13 cellular contexts compared by ENCODE assay signal in genomic region chr6:18216411-18216810, GRCh38. TPM values are rescaled to one million over a fixed set of nuclear protein-coding genes. Genes with fewer than 3 reads are reported as not detected.
DNase-seq lines count a peak whose midpoint lies in the region; ATAC-seq and TF ChIP-seq lines count a peak whose summit lies in the region.
"Had no signal": no experiment of that assay in that cellular context is flagged by ENCODE, and none has a peak within 500 bp of the region (broad histone marks: within the 10 kb centered on the region; RNA-seq: fewer than 3 reads in every experiment).

No MANE protein-coding gene starts in this region.

- H3K36me3 ChIP-seq in BLaER1: peaks cover 60% of the 10 kb centered on the region

- no peaks in the 10 kb centered on the region for H3K27me3 ChIP-seq in BLaER1
- H3K27me3 ChIP-seq: heart right ventricle, spleen had no signal

- peak; percentile 74 for DNase-seq in astrocyte of the cerebellum (ENCODE audit: low read depth)
- peak; percentile 78 for DNase-seq in myocyte (ENCODE audit: low read depth)
- DNase-seq in HEK293T (ENCODE audit: extremely low spot score): no peak
- DNase-seq in superior temporal gyrus (ENCODE audit: extremely low spot score): no peak
- no peak for DNase-seq in activated naive CD8-positive, alpha-beta T cell treated with anti-CD3 and anti-CD28 coated beads, Interleukin-2, amount 50 U/mL, for 24 hours
- DNase-seq: heart right ventricle; NCI-H345; spleen; stimulated activated CD8-positive, alpha-beta memory T cell treated with anti-CD3 and anti-CD28 coated beads, Interleukin-4, amount 100 ng/mL, for 48 hours had no signal

- no peaks in the 10 kb centered on the region for H3K9me3 Mint-ChIP-seq in activated naive CD8-positive, alpha-beta T cell treated with anti-CD3 and anti-CD28 coated beads, Interleukin-2, amount 50 U/mL, for 24 hours
- H3K9me3 Mint-ChIP-seq: activated T-helper 1 cell treated with anti-CD3 and anti-CD28 coated beads, Interleukin-12 subunit alpha, Interleukin-12 subunit beta, Interleukin-2, Interleukin-4 antibody, amounts not matched to agents 30 ng/mL and 10 ng/mL and 1 ng/mL, durations not matched to agents 14 hours and 24 hours and 36 hours had no signal

- POLR2A ChIA-PET in HEK293T (lab: Yijun Ruan, JAX): no interaction called here

- in situ Hi-C loops in astrocyte of the cerebellum (cut with HindIII; ENCODE audit: low sequenced_read_pairs): no loop called here

- H3K4me2 ChIP-seq in BLaER1: peak overlapping the region; percentile 88

- H3K9ac ChIP-seq in BLaER1: peak overlapping the region; percentile 49; the same call in 1 of the 2 replicates

- H3K4me3 ChIP-seq in BLaER1 (peak overlapping the region; percentile 44; the same call in 1 of the 2 replicates), astrocyte of the cerebellum (ENCODE audit: low read depth, low read length) (no peak overlapping the region)
- H3K4me3 ChIP-seq: heart right ventricle, spleen had no signal

- H3K4me3 Mint-ChIP-seq in activated naive CD8-positive, alpha-beta T cell treated with anti-CD3 and anti-CD28 coated beads, Interleukin-2, amount 50 U/mL, for 24 hours: no peak overlapping the region
- H3K4me3 Mint-ChIP-seq: activated T-helper 1 cell treated with anti-CD3 and anti-CD28 coated beads, Interleukin-12 subunit alpha, Interleukin-12 subunit beta, Interleukin-2, Interleukin-4 antibody, amounts not matched to agents 30 ng/mL and 10 ng/mL and 1 ng/mL, durations not matched to agents 14 hours and 24 hours and 36 hours had no signal

- H3K27me3 Mint-ChIP-seq in activated naive CD8-positive, alpha-beta T cell treated with anti-CD3 and anti-CD28 coated beads, Interleukin-2, amount 50 U/mL, for 24 hours: no peaks in the 10 kb centered on the region

- H4K20me1 ChIP-seq in BLaER1: no peaks in the 10 kb centered on the region

- H3K27ac Mint-ChIP-seq in activated naive CD8-positive, alpha-beta T cell treated with anti-CD3 and anti-CD28 coated beads, Interleukin-2, amount 50 U/mL, for 24 hours: no peak overlapping the region
- H3K27ac Mint-ChIP-seq: activated T-helper 1 cell treated with anti-CD3 and anti-CD28 coated beads, Interleukin-12 subunit alpha, Interleukin-12 subunit beta, Interleukin-2, Interleukin-4 antibody, amounts not matched to agents 30 ng/mL and 10 ng/mL and 1 ng/mL, durations not matched to agents 14 hours and 24 hours and 36 hours had no signal

- H3K4me1 ChIP-seq in BLaER1: peaks cover 41% of the 10 kb centered on the region

- TF ChIP-seq CTCF in astrocyte of the cerebellum (IDR thresholded peaks at IDR 0.05; ENCODE audit: low read depth, low read length, missing control alignments): no peak

- CTCF ChIA-PET in HEK293T (lab: Yijun Ruan, JAX): no interaction called here

- peaks cover 16% of the 10 kb centered on the region for H3K4me1 Mint-ChIP-seq in activated naive CD8-positive, alpha-beta T cell treated with anti-CD3 and anti-CD28 coated beads, Interleukin-2, amount 50 U/mL, for 24 hours

- H3K36me3 Mint-ChIP-seq in activated naive CD8-positive, alpha-beta T cell treated with anti-CD3 and anti-CD28 coated beads, Interleukin-2, amount 50 U/mL, for 24 hours (ENCODE audit: low read depth): peaks cover 39% of the 10 kb centered on the region

- peak; percentile 36 for ATAC-seq in HG03442 (IDR thresholded peaks at IDR 0.05; ENCODE audit: unreplicated experiment)
- no peak for ATAC-seq in HG02840 (IDR thresholded peaks at IDR 0.05; ENCODE audit: low FRiP score, unreplicated experiment)
- no peak for ATAC-seq in activated naive CD8-positive, alpha-beta T cell treated with anti-CD3 and anti-CD28 coated beads, Interleukin-2, amount 50 U/mL, for 24 hours
- ATAC-seq: heart right ventricle had no signal

- 0 out of 2 replicates have a peak, but pooled peaks cover 9% of the 10 kb centered on the region for H3K9me3 ChIP-seq in BLaER1
- H3K9me3 ChIP-seq: heart right ventricle, spleen had no signal

- H3K27ac ChIP-seq in BLaER1: peak overlapping the region; percentile 63
- H3K27ac ChIP-seq: heart right ventricle had no signal

TF ChIP-seq in HEK293T, 16 proteins besides CTCF, POLR2A, EP300 and RAD21:
- TF ChIP-seq FOXM1 (IDR thresholded peaks at IDR 0.05; ENCODE audit: borderline replicate concordance) (no peak), LEF1 (IDR thresholded peaks at IDR 0.05; ENCODE audit: borderline replicate concordance) (no peak), NFRKB (IDR thresholded peaks at IDR 0.05) (no peak), ZNF384 (IDR thresholded peaks at IDR 0.05) (no peak), PKNOX1 (IDR thresholded peaks at IDR 0.05) (no peak), CTBP1 (IDR thresholded peaks at IDR 0.05; ENCODE audit: borderline replicate concordance) (no peak), ARNT (IDR thresholded peaks at IDR 0.05) (no peak)

RNA-seq across cellular contexts. Expression of gene DEK, which starts 47.9 kb away (rescaled TPM):
- 90.8 and 136 TPM in 2 replicates for total RNA-seq in myocyte
- polyA plus RNA-seq in myocyte (2012): 38.9 TPM

Comparison
In these comparisons a context has a peak if more than half of its experiments do, and no peak if none do; other contexts are left out.
1. DNase-seq: peak in astrocyte of the cerebellum (single experiment) and myocyte (single experiment); none in HEK293T (single experiment), superior temporal gyrus (single experiment) and activated naive CD8-positive, alpha-beta T cell treated with anti-CD3 and anti-CD28 coated beads, Interleukin-2, amount 50 U/mL, for 24 hours (single experiment).